1 cellular context compared by ENCODE assay signal in genomic region chr14:104793703-104793959, GRCh38.
TF ChIP-seq lines count a peak whose summit lies in the region.

No MANE protein-coding gene starts in this region.

TF ChIP-seq in HepG2, 621 proteins besides CTCF, POLR2A, EP300 and RAD21:
- TF ChIP-seq ZNF501 (CRISPR knock-in tag; IDR thresholded peaks at IDR 0.05) (peak; percentile 34; the same call in 1 of the 2 replicates), SIN3B (IDR thresholded peaks at IDR 0.05; ENCODE audit: low read length) (no peak), PPARG (CRISPR knock-in tag; conservative IDR thresholded peaks at IDR 0.05) (no peak), ZSCAN30 (CRISPR knock-in tag; IDR thresholded peaks at IDR 0.05) (no peak), POLR2G (IDR thresholded peaks at IDR 0.05; ENCODE audit: low read depth, low read length) (no peak; the same call in 1 of the 2 replicates), ZHX2 (IDR thresholded peaks at IDR 0.05; ENCODE audit: low read depth) (no peak), ZHX2 (CRISPR knock-in tag; IDR thresholded peaks at IDR 0.05; ENCODE audit: borderline replicate concordance) (no peak), ZNF446 (CRISPR knock-in tag; IDR thresholded peaks at IDR 0.05) (0 out of 2 replicates have a peak, but pooled peaks have one; percentile 15), ZNF879 (CRISPR knock-in tag; IDR thresholded peaks at IDR 0.05) (no peak), RERE (CRISPR knock-in tag; IDR thresholded peaks at IDR 0.05; ENCODE audit: low read depth) (no peak), ZNF776 (CRISPR knock-in tag; IDR thresholded peaks at IDR 0.05) (no peak), DNMT3B (CRISPR knock-in tag; conservative IDR thresholded peaks at IDR 0.05) (no peak), ZNF552 (CRISPR knock-in tag; IDR thresholded peaks at IDR 0.05; ENCODE audit: borderline replicate concordance) (no peak), SMAD9 (CRISPR knock-in tag; IDR thresholded peaks at IDR 0.05) (no peak), HMGXB3 (CRISPR knock-in tag; IDR thresholded peaks at IDR 0.05; ENCODE audit: borderline replicate concordance) (no peak), ZNF230 (CRISPR knock-in tag; IDR thresholded peaks at IDR 0.05) (no peak), NFE2L1 (CRISPR knock-in tag; IDR thresholded peaks at IDR 0.05; ENCODE audit: borderline replicate concordance) (no peak)
- TF ChIP-seq, protein P1, sequence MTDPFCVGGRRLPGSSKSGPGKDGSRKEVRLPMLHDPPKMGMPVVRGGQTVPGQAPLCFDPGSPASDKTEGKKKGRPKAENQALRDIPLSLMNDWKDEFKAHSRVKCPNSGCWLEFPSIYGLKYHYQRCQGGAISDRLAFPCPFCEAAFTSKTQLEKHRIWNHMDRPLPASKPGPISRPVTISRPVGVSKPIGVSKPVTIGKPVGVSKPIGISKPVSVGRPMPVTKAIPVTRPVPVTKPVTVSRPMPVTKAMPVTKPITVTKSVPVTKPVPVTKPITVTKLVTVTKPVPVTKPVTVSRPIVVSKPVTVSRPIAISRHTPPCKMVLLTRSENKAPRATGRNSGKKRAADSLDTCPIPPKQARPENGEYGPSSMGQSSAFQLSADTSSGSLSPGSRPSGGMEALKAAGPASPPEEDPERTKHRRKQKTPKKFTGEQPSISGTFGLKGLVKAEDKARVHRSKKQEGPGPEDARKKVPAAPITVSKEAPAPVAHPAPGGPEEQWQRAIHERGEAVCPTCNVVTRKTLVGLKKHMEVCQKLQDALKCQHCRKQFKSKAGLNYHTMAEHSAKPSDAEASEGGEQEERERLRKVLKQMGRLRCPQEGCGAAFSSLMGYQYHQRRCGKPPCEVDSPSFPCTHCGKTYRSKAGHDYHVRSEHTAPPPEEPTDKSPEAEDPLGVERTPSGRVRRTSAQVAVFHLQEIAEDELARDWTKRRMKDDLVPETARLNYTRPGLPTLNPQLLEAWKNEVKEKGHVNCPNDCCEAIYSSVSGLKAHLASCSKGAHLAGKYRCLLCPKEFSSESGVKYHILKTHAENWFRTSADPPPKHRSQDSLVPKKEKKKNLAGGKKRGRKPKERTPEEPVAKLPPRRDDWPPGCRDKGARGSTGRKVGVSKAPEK (CRISPR knock-in tag; IDR thresholded peaks at IDR 0.05; ENCODE audit: borderline replicate concordance) = no peak
- TF ChIP-seq, protein P2, sequence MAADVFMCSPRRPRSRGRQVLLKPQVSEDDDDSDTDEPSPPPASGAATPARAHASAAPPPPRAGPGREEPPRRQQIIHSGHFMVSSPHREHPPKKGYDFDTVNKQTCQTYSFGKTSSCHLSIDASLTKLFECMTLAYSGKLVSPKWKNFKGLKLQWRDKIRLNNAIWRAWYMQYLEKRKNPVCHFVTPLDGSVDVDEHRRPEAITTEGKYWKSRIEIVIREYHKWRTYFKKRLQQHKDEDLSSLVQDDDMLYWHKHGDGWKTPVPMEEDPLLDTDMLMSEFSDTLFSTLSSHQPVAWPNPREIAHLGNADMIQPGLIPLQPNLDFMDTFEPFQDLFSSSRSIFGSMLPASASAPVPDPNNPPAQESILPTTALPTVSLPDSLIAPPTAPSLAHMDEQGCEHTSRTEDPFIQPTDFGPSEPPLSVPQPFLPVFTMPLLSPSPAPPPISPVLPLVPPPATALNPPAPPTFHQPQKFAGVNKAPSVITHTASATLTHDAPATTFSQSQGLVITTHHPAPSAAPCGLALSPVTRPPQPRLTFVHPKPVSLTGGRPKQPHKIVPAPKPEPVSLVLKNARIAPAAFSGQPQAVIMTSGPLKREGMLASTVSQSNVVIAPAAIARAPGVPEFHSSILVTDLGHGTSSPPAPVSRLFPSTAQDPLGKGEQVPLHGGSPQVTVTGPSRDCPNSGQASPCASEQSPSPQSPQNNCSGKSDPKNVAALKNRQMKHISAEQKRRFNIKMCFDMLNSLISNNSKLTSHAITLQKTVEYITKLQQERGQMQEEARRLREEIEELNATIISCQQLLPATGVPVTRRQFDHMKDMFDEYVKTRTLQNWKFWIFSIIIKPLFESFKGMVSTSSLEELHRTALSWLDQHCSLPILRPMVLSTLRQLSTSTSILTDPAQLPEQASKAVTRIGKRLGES (CRISPR knock-in tag; IDR thresholded peaks at IDR 0.05; ENCODE audit: borderline replicate concordance) = no peak
TF ChIP-seq in HepG2: peak in this region for 2.
